8 cellular contexts compared by ENCODE assay signal in genomic region chr11:926341-926916, GRCh38. TPM values are rescaled to one million over a fixed set of nuclear protein-coding genes. Genes with fewer than 3 reads are reported as not detected.
DNase-seq lines count a peak whose midpoint lies in the region; ATAC-seq, FAIRE-seq and TF ChIP-seq lines count a peak whose summit lies in the region.

No MANE protein-coding gene starts in this region.

- peaks cover 0 to 3% of the 10 kb centered on the region in 2 donors for H3K4me1 ChIP-seq in breast epithelium
- peaks cover 10% of the 10 kb centered on the region for H3K4me1 ChIP-seq in keratinocyte (ENCODE audit: control insufficient read depth, extremely low read depth, insufficient read depth, low read length)

- ATAC-seq in stimulated activated memory B cell treated with anti-CD40 and anti-IgM and Interleukin-4, amounts not matched to agents 10 μg/mL and 1 μg/mL and 100 μg/mL, for 72 hours, result no peak
- no peak for ATAC-seq in GM21717 (IDR thresholded peaks at IDR 0.05; ENCODE audit: unreplicated experiment)
- no peak for ATAC-seq in HG03571 (IDR thresholded peaks at IDR 0.05; ENCODE audit: unreplicated experiment)

- TF ChIP-seq POLR2A in NB4 (IDR thresholded peaks at IDR 0.05; ENCODE audit: extremely low read depth, insufficient read length) (no peak), breast epithelium (IDR thresholded peaks at IDR 0.05) (no peak)

- peak overlapping the region; percentile 53 for H3K9ac ChIP-seq in keratinocyte (ENCODE audit: control insufficient read depth, extremely low read depth, insufficient read depth, low read length)

- in situ Hi-C loops in G401 (cut with HindIII; ENCODE audit: low sequenced_read_pairs) (no loop called here), KBM-7 (cut with MboI; ENCODE audit: low pct_unique_long_range_greater_than_20kb, low sequenced_read_pairs) (no loop called here)

- no peaks in the 10 kb centered on the region for H3K9me3 Mint-ChIP-seq in stimulated activated memory B cell treated with anti-CD40 and anti-IgM and Interleukin-4, amounts not matched to agents 10 μg/mL and 1 μg/mL and 100 μg/mL, for 72 hours

- peak; percentile 80 for FAIRE-seq in keratinocyte (lab: Jason Lieb, UNC)

- peak overlapping the region; percentile 63 for H3K4me3 ChIP-seq in NB4 (ENCODE audit: low read depth, low read length)
- H3K4me3 ChIP-seq in breast epithelium, result peak overlapping the region; percentile 84 to 100 (median 87)
- peak overlapping the region; percentile 41 to 65 (median 64) for H3K4me3 ChIP-seq in keratinocyte (ENCODE audit: control insufficient read depth in 2 of 3, extremely low read depth in 1 of 3, insufficient read depth in 2 of 3, low read depth in 1 of 3, low read length in 3 of 3)

- DNase-seq in G401 (ENCODE audit: low spot score), result peak; percentile 72
- DNase-seq in NB4 (ENCODE audit: low read depth), result no peak
- no peak for DNase-seq in breast epithelium (ENCODE audit: low spot score in 2 of 2)
- DNase-seq in keratinocyte (ENCODE audit: low read depth, low spot score), result no peak
- DNase-seq in KBM-7, result no peak

- dilution Hi-C loops in keratinocyte (cut with MboI; ENCODE audit: extremely low pct_ligation_motif_present, low sequenced_read_pairs), result no loop called here

- H2AFZ ChIP-seq in keratinocyte (ENCODE audit: control insufficient read depth, low read length), result no peak overlapping the region

- H3K4me2 ChIP-seq in keratinocyte (ENCODE audit: control insufficient read depth, extremely low read depth, insufficient read depth, low read depth, low read length), result peak overlapping the region; percentile 58

- H3K4me1 Mint-ChIP-seq in stimulated activated memory B cell treated with anti-CD40 and anti-IgM and Interleukin-4, amounts not matched to agents 10 μg/mL and 1 μg/mL and 100 μg/mL, for 72 hours, result peaks cover 34% of the 10 kb centered on the region

- H3K36me3 ChIP-seq in breast epithelium, result no peaks in the 10 kb centered on the region
- H3K36me3 ChIP-seq in keratinocyte (ENCODE audit: control insufficient read depth in 2 of 2, extremely low read depth in 1 of 2, insufficient read depth in 2 of 2, low read length in 2 of 2), result peaks cover 9 to 16% of the 10 kb centered on the region in 2 experiments

- H3K79me2 ChIP-seq in keratinocyte (ENCODE audit: control insufficient read depth, insufficient read depth, low read length), result peaks cover 48% of the 10 kb centered on the region

- no peaks in the 10 kb centered on the region for H3K27me3 Mint-ChIP-seq in stimulated activated memory B cell treated with anti-CD40 and anti-IgM and Interleukin-4, amounts not matched to agents 10 μg/mL and 1 μg/mL and 100 μg/mL, for 72 hours

- peaks cover 10% of the 10 kb centered on the region for H3K36me3 Mint-ChIP-seq in stimulated activated memory B cell treated with anti-CD40 and anti-IgM and Interleukin-4, amounts not matched to agents 10 μg/mL and 1 μg/mL and 100 μg/mL, for 72 hours

- peak overlapping the region; percentile 90 to 98 for H3K27ac ChIP-seq in breast epithelium
- H3K27ac ChIP-seq in keratinocyte (ENCODE audit: control insufficient read depth, insufficient read depth, low read length), result peak overlapping the region; percentile 2

- H3K9me1 ChIP-seq in keratinocyte (ENCODE audit: control insufficient read depth, extremely low read depth, insufficient read depth, low read length), result peaks cover 5% of the 10 kb centered on the region

- peak overlapping the region; percentile 79 for H3K27ac Mint-ChIP-seq in stimulated activated memory B cell treated with anti-CD40 and anti-IgM and Interleukin-4, amounts not matched to agents 10 μg/mL and 1 μg/mL and 100 μg/mL, for 72 hours

- peaks cover 3% of the 10 kb centered on the region for H4K20me1 ChIP-seq in keratinocyte (ENCODE audit: control insufficient read depth, extremely low read depth, insufficient read depth, low read length)

- H3K4me3 Mint-ChIP-seq in stimulated activated memory B cell treated with anti-CD40 and anti-IgM and Interleukin-4, amounts not matched to agents 10 μg/mL and 1 μg/mL and 100 μg/mL, for 72 hours, result peak overlapping the region; percentile 83

- no peaks in the 10 kb centered on the region for H3K27me3 ChIP-seq in breast epithelium
- H3K27me3 ChIP-seq in keratinocyte (ENCODE audit: control insufficient read depth, extremely low read depth, insufficient read depth, low read length), result no peaks in the 10 kb centered on the region

- H3K9me3 ChIP-seq in breast epithelium (no peaks in the 10 kb centered on the region), keratinocyte (ENCODE audit: control insufficient read depth, low read depth, low read length) (no peaks in the 10 kb centered on the region)

- intact Hi-C loops in breast epithelium (cut with DNase I; ENCODE audit: low total_unique reads), result no loop called here

- TF ChIP-seq CTCF in NB4 (IDR thresholded peaks at IDR 0.05; ENCODE audit: low read depth, low read length) (no peak), breast epithelium (IDR thresholded peaks at IDR 0.05) (no peak), keratinocyte (optimal IDR thresholded peaks at IDR 0.05 in 1 of 3, IDR thresholded peaks at IDR 0.05 in 1 of 3, conservative IDR thresholded peaks at IDR 0.05 in 1 of 3; ENCODE audit: extremely low read depth in 1 of 3, insufficient read depth in 2 of 3, low read length in 3 of 3) (no peak)

RNA-seq across cellular contexts. Expression of gene AP2A2, which starts 0.8 kb away (rescaled TPM):
- 47.5 and 57.1 TPM in 2 replicates for total RNA-seq in G401 (2014; rRNA removed; shearing (Covaris generic))
- 100 to 1,000 TPM in 1 of 3 donors, 10 to 100 TPM in 2; 44.6 to 112 (median 54.7) TPM for total RNA-seq in breast epithelium
- polyA plus RNA-seq in keratinocyte, result 42.4 to 79.1 TPM (median 47.8 TPM) in 3 replicates
- polyA plus RNA-seq in keratinocyte (2011; ENCODE audit: low read depth), result 65.8 TPM
- 51.4 and 56.5 TPM in 2 replicates for polyA plus RNA-seq in keratinocyte (2011; cell fraction: cytosol; rRNA removed)
- polyA plus RNA-seq in keratinocyte (2011; cell fraction: nucleus; rRNA removed), result 80.8 and 94.6 TPM in 2 replicates
- polyA plus RNA-seq in keratinocyte (2012; ENCODE audit: low replicate concordance), result 46.6 and 49.6 TPM in 2 replicates
- polyA minus RNA-seq in keratinocyte, result 61.7 to 195 TPM (median 70.1 TPM) in 3 replicates
- polyA minus RNA-seq in keratinocyte (2011; cell fraction: cytosol; rRNA and poly(A)+ RNA removed), result 124 TPM
- polyA minus RNA-seq in keratinocyte (2011; cell fraction: nucleus; rRNA and poly(A)+ RNA removed), result 63.0 and 72.7 TPM in 2 replicates

RNA-seq across cellular contexts. Expression of gene CHID1, which starts 15.8 kb away (rescaled TPM):
- 64.2 and 83.4 TPM in 2 replicates for total RNA-seq in G401 (2014; rRNA removed; shearing (Covaris generic))
- 10 to 100 TPM; 58.3 to 79.5 (median 68.3) TPM for total RNA-seq in breast epithelium
- 23.0 to 37.4 TPM (median 27.2 TPM) in 3 replicates for polyA plus RNA-seq in keratinocyte
- 19.7 TPM for polyA plus RNA-seq in keratinocyte (2011; ENCODE audit: low read depth)
- 23.7 and 47.2 TPM in 2 replicates for polyA plus RNA-seq in keratinocyte (2011; cell fraction: cytosol; rRNA removed)
- polyA plus RNA-seq in keratinocyte (2011; cell fraction: nucleus; rRNA removed), result 39.0 and 52.3 TPM in 2 replicates
- 56.8 and 68.4 TPM in 2 replicates for polyA plus RNA-seq in keratinocyte (2012; ENCODE audit: low replicate concordance)
- polyA minus RNA-seq in keratinocyte, result 26.2 to 89.6 TPM (median 35.4 TPM) in 3 replicates
- 51.0 TPM for polyA minus RNA-seq in keratinocyte (2011; cell fraction: cytosol; rRNA and poly(A)+ RNA removed)
- 34.4 and 40.7 TPM in 2 replicates for polyA minus RNA-seq in keratinocyte (2011; cell fraction: nucleus; rRNA and poly(A)+ RNA removed)
